In the genomic region with DNA sequence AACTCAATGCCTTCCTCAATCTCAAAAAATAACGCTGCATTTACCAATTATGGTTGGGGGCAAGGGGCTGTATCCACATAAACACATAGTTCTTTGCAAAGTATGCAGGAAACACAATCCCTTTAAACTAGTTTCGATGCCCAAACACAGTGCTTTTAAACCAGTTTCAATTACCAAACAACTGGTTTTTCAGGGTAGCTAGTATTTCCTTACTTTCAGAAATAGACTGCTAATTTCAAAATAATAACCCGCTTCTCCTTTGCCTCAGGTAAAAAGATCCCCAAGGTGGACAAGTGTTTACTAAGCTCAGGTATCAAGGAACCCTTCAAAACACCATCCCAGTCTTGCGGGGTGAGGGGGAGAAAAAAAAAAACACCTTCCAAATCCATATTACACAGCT, we compare ENCODE assay signal across 1 cellular context.
TF ChIP-seq lines count a peak whose summit lies in the region.

No MANE protein-coding gene starts in this region.

TF ChIP-seq in HCT116, 20 proteins besides CTCF, POLR2A, EP300 and RAD21 (continued from another document):
- TF ChIP-seq EZH2 (IDR thresholded peaks at IDR 0.05) (no peak), CEBPB (IDR thresholded peaks at IDR 0.05; ENCODE audit: low read depth) (no peak), TCF7L2 (IDR thresholded peaks at IDR 0.05; ENCODE audit: borderline replicate concordance, extremely low read depth, insufficient read depth, insufficient read length) (no peak), EGR1 (IDR thresholded peaks at IDR 0.05; ENCODE audit: low read depth) (no peak), YY1 (IDR thresholded peaks at IDR 0.05; ENCODE audit: extremely low read depth, insufficient replicate concordance, low read depth, low read length) (no peak)
- TF ChIP-seq, protein P1, sequence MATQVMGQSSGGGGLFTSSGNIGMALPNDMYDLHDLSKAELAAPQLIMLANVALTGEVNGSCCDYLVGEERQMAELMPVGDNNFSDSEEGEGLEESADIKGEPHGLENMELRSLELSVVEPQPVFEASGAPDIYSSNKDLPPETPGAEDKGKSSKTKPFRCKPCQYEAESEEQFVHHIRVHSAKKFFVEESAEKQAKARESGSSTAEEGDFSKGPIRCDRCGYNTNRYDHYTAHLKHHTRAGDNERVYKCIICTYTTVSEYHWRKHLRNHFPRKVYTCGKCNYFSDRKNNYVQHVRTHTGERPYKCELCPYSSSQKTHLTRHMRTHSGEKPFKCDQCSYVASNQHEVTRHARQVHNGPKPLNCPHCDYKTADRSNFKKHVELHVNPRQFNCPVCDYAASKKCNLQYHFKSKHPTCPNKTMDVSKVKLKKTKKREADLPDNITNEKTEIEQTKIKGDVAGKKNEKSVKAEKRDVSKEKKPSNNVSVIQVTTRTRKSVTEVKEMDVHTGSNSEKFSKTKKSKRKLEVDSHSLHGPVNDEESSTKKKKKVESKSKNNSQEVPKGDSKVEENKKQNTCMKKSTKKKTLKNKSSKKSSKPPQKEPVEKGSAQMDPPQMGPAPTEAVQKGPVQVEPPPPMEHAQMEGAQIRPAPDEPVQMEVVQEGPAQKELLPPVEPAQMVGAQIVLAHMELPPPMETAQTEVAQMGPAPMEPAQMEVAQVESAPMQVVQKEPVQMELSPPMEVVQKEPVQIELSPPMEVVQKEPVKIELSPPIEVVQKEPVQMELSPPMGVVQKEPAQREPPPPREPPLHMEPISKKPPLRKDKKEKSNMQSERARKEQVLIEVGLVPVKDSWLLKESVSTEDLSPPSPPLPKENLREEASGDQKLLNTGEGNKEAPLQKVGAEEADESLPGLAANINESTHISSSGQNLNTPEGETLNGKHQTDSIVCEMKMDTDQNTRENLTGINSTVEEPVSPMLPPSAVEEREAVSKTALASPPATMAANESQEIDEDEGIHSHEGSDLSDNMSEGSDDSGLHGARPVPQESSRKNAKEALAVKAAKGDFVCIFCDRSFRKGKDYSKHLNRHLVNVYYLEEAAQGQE (IDR thresholded peaks at IDR 0.05; ENCODE audit: low read depth), result no peak
TF ChIP-seq in HCT116: peak in this region for 0.
